27 cellular contexts compared by ENCODE assay signal in the genomic region with DNA sequence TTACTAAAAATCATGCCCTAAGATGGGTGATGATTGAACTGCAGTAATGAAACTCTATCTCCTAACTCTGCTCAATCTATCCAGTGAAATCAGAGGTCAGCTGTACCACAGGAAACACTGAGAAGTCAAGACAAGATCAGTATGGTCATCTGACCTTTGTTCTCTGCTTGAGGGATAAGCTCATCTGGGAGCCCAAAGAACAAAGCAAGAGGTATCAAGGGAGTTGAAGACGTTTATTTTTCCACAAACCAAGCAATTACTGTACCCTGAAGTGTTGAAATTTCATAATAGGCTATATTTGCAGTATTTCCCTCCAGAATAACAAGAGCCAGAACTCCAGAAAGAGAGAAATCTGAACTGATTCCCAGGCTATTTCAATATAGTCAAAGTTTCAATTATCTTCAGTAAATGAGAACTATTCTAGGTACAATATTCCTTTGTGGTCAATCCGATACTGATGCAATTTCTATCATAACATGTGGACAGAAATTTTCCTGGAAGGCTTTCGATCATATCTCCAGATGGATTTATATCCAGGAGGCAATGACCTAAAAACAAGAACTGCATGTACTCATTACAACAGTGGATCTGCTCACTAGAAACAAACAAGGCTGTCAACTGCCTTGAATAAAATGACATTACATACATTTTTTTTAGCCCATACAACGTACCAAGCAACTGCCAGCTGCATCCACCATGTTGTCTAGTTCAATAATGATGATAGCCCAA.
"Had no signal": no experiment of that assay in that cellular context is flagged by ENCODE, and none has a peak within 500 bp of the region (broad histone marks: within the 10 kb centered on the region; RNA-seq: fewer than 3 reads in every experiment).

No MANE protein-coding gene starts in this region.

- H3K27ac ChIP-seq: colonic mucosa, epithelial cell of prostate, esophagus squamous epithelium, lower lobe of right lung, sigmoid colon, stomach, transverse colon had no signal

- H3K4me2 ChIP-seq: smooth muscle cell had no signal

- H3K4me1 ChIP-seq: colonic mucosa, lower lobe of right lung, stomach, transverse colon had no signal

- DNase-seq: activated CD4-positive, alpha-beta T cell treated with anti-CD3 and anti-CD28 coated beads for 48 hours; activated CD4-positive, alpha-beta T cell treated with anti-CD3 and anti-CD28 coated beads, Interleukin-2, amount 50 U/mL, for 48 hours; activated CD8-positive, alpha-beta memory T cell treated with anti-CD3 and anti-CD28 coated beads for 24 hours; activated gamma-delta T cell; activated naive CD4-positive, alpha-beta T cell treated with anti-CD3 and anti-CD28 coated beads, Interleukin-2, amount 10 ng/mL, durations not matched to agents 7 days and 5 days; cerebellar nuclear complex; colonic mucosa; effector CD8-positive, alpha-beta T cell; esophagus squamous epithelium; hypothalamus; immature natural killer cell; lower lobe of right lung; mesenchymal stem cell; sigmoid colon; stimulated activated CD4-positive, alpha-beta T cell treated with anti-CD3 and anti-CD28 coated beads, Interleukin-1b, Interleukin-23, amount 100 ng/mL, for 48 hours; stimulated activated CD4-positive, alpha-beta T cell treated with anti-CD3 and anti-CD28 coated beads, Interleukin-4, amount 100 ng/mL, for 4 hours; stimulated activated CD8-positive, alpha-beta memory T cell treated with anti-CD3 and anti-CD28 coated beads, Interleukin-4, amount 100 ng/mL, for 48 hours; stomach; T-helper 1 cell; transverse colon had no signal

- FAIRE-seq: bronchial epithelial cell, endometrium, frontal cortex had no signal

- H3K36me3 ChIP-seq: colonic mucosa, esophagus squamous epithelium, lower lobe of right lung, sigmoid colon, stomach, transverse colon had no signal

- ATAC-seq: lower lobe of right lung; natural killer cell treated with Interleukin-12 subunit alpha and Interleukin-12 subunit beta and Interleukin-15 and Interleukin-18, amount 100 ng/mL, for 72 hours; stimulated activated memory B cell treated with anti-CD40 and anti-IgM and Interleukin-4, amounts not matched to agents 10 μg/mL and 1 μg/mL and 100 μg/mL, for 72 hours had no signal

- H3K4me3 ChIP-seq: colonic mucosa, esophagus squamous epithelium, lower lobe of right lung, sigmoid colon, smooth muscle cell, stomach, transverse colon had no signal

- H3K9me3 ChIP-seq: colonic mucosa, esophagus squamous epithelium, lower lobe of right lung, sigmoid colon, stomach, transverse colon had no signal

- H3K27me3 ChIP-seq: colonic mucosa, esophagus squamous epithelium, sigmoid colon, stomach, transverse colon had no signal
